13 cellular contexts compared by ENCODE assay signal in the genomic region with DNA sequence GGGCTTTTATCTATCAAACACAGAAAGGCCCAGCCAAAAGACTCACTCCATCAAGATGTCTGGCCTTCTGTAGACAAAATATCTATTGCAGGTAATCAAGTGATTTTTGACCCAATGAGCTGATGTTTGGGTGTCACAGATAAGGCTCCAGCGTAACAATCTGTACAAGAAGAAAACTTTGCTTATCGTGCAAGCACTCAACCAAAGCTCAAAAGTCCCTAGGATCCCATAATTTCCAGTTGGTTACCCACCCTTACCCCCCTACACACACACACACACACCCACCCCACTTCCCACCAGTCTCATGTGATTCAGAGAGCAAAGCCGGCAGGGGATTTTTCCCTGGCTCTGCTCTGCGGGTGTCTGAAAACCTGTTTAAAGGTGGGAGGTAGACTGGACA. TPM values are rescaled to one million over a fixed set of nuclear protein-coding genes. Genes with fewer than 3 reads are reported as not detected.
DNase-seq lines count a peak whose midpoint lies in the region; ATAC-seq, FAIRE-seq and TF ChIP-seq lines count a peak whose summit lies in the region.
"Had no signal": no experiment of that assay in that cellular context is flagged by ENCODE, and none has a peak within 500 bp of the region (broad histone marks: within the 10 kb centered on the region; RNA-seq: fewer than 3 reads in every experiment).

No MANE protein-coding gene starts in this region.

- no peak for TF ChIP-seq EP300 in stomach (IDR thresholded peaks at IDR 0.05)

- peak overlapping the region; percentile 71 to 79 for H3K27ac ChIP-seq in kidney (ENCODE audit: low read depth in 2 of 2, low read length in 2 of 2)
- H3K27ac ChIP-seq in stomach: peak overlapping the region in 4 of 5 donors; percentile 45 to 96 (median 92)
- H3K27ac ChIP-seq in mesendoderm (ENCODE audit: low read depth, low read length): no peak overlapping the region
- H3K27ac ChIP-seq: 22Rv1, epithelial cell of prostate had no signal

- CTCF ChIA-PET in activated CD4-positive, alpha-beta T cell treated with anti-CD3 and anti-CD28 coated beads for 36 hours (lab: Charles Lee): interaction anchor here (0.7 to 1.1 kb wide), 6 partner anchors 9 to 100 kb away, joined by 3 to 4 read pairs (median 4); no protein-coding TSS in a partner anchor
- CTCF ChIA-PET in activated CD4-positive, alpha-beta memory T cell treated with anti-CD3 and anti-CD28 coated beads, Interleukin-2, amount 10 ng/mL, durations not matched to agents 7 days and 5 days (lab: Charles Lee): interaction anchor here (0.6 to 2.3 kb wide), 5 partner anchors 10 to 90 kb away, joined by 3 to 10 read pairs (median 5); no protein-coding TSS in a partner anchor

- POLR2A ChIA-PET in activated CD4-positive, alpha-beta T cell treated with anti-CD3 and anti-CD28 coated beads for 36 hours (lab: Charles Lee): interaction anchor here (0.6 to 0.8 kb wide), 3 partner anchors 25 to 75 kb away, joined by 3 to 4 read pairs (median 4); no protein-coding TSS in a partner anchor
- POLR2A ChIA-PET in activated CD4-positive, alpha-beta memory T cell treated with anti-CD3 and anti-CD28 coated beads, Interleukin-2, amount 10 ng/mL, durations not matched to agents 7 days and 5 days (lab: Charles Lee): interaction anchor here (1.4 kb wide), 1 partner anchor 65 kb away, joined by 3 read pairs; no protein-coding TSS in a partner anchor

- no peak overlapping the region for H3K56ac ChIP-seq in mesendoderm (ENCODE audit: low read length)

- no peak overlapping the region for H2AK5ac ChIP-seq in mesendoderm (ENCODE audit: low read length)

- no peak overlapping the region for H2BK120ac ChIP-seq in mesendoderm (ENCODE audit: low read depth, low read length)

- H3K36me3 ChIP-seq in kidney (ENCODE audit: control insufficient read depth in 1 of 2, insufficient read depth in 2 of 2, low read length in 2 of 2) (no peaks in the 10 kb centered on the region), stomach (peaks cover 0 to 33% (median 11%) of the 10 kb centered on the region in 4 donors), mesendoderm (ENCODE audit: control insufficient read depth, insufficient read depth, low read length) (no peaks in the 10 kb centered on the region)

- H3K4me1 ChIP-seq in kidney (ENCODE audit: control insufficient read depth in 1 of 2, insufficient read depth in 1 of 2, low read depth in 1 of 2, low read length in 2 of 2) (peaks cover 15 to 23% of the 10 kb centered on the region in 2 donors), stomach (peaks cover 26 to 89% (median 63%) of the 10 kb centered on the region in 4 donors), mesendoderm (ENCODE audit: control insufficient read depth, low read depth, low read length) (peaks cover 4% of the 10 kb centered on the region)

- no peak overlapping the region for H2BK15ac ChIP-seq in mesendoderm (replicated peaks; ENCODE audit: low read depth)

- H3K27ac Mint-ChIP-seq in activated CD4-positive, alpha-beta T cell treated with anti-CD3 and anti-CD28 coated beads for 36 hours: peak overlapping the region; percentile 69
- peak overlapping the region; percentile 36 for H3K27ac Mint-ChIP-seq in activated CD4-positive, alpha-beta memory T cell treated with anti-CD3 and anti-CD28 coated beads, Interleukin-2, amount 10 ng/mL, durations not matched to agents 7 days and 5 days

- DNase-seq in activated CD4-positive, alpha-beta T cell treated with anti-CD3 and anti-CD28 coated beads for 36 hours: peak; percentile 46
- no peak for DNase-seq in activated CD4-positive, alpha-beta T cell treated with anti-CD3 and anti-CD28 coated beads, Interleukin-2, amount 50 U/mL, for 48 hours
- no peak for DNase-seq in activated CD4-positive, alpha-beta memory T cell treated with anti-CD3 and anti-CD28 coated beads, Interleukin-2, amount 10 ng/mL, durations not matched to agents 7 days and 5 days
- DNase-seq in kidney (peak; percentile 59), stomach (no peak), mesendoderm (no peak), D341Med (ENCODE audit: low spot score) (no peak), amygdala (lab: John Stamatoyannopoulos, UW) (no peak)
- DNase-seq: NCI-H1105; stimulated activated CD4-positive, alpha-beta T cell treated with anti-CD3 and anti-CD28 coated beads, Interleukin-2, amount 100 ng/mL, for 24 hours had no signal

- H3K9me3 Mint-ChIP-seq in activated CD4-positive, alpha-beta T cell treated with anti-CD3 and anti-CD28 coated beads for 36 hours (ENCODE audit: low read depth): no peaks in the 10 kb centered on the region
- no peaks in the 10 kb centered on the region for H3K9me3 Mint-ChIP-seq in activated CD4-positive, alpha-beta memory T cell treated with anti-CD3 and anti-CD28 coated beads, Interleukin-2, amount 10 ng/mL, durations not matched to agents 7 days and 5 days

- peaks cover 9% of the 10 kb centered on the region for H3K79me2 ChIP-seq in mesendoderm (ENCODE audit: control insufficient read depth, insufficient read depth, low read length)

- peak overlapping the region; percentile 88 for H3K4me3 Mint-ChIP-seq in activated CD4-positive, alpha-beta T cell treated with anti-CD3 and anti-CD28 coated beads for 36 hours
- peak overlapping the region; percentile 87 for H3K4me3 Mint-ChIP-seq in activated CD4-positive, alpha-beta memory T cell treated with anti-CD3 and anti-CD28 coated beads, Interleukin-2, amount 10 ng/mL, durations not matched to agents 7 days and 5 days

- no peak overlapping the region for H4K5ac ChIP-seq in mesendoderm (ENCODE audit: low read length)

- H3K23ac ChIP-seq in mesendoderm (ENCODE audit: low read length): no peak overlapping the region

- ATAC-seq in activated CD4-positive, alpha-beta T cell treated with anti-CD3 and anti-CD28 coated beads for 36 hours: no peak
- ATAC-seq: left lung had no signal

- H3K4ac ChIP-seq in mesendoderm (ENCODE audit: low read depth, low read length): no peak overlapping the region

- no peaks in the 10 kb centered on the region for H3K27me3 Mint-ChIP-seq in activated CD4-positive, alpha-beta T cell treated with anti-CD3 and anti-CD28 coated beads for 36 hours
- no peaks in the 10 kb centered on the region for H3K27me3 Mint-ChIP-seq in activated CD4-positive, alpha-beta memory T cell treated with anti-CD3 and anti-CD28 coated beads, Interleukin-2, amount 10 ng/mL, durations not matched to agents 7 days and 5 days

- peaks cover 62% of the 10 kb centered on the region for H3K4me1 Mint-ChIP-seq in activated CD4-positive, alpha-beta T cell treated with anti-CD3 and anti-CD28 coated beads for 36 hours
- peaks cover 78% of the 10 kb centered on the region for H3K4me1 Mint-ChIP-seq in activated CD4-positive, alpha-beta memory T cell treated with anti-CD3 and anti-CD28 coated beads, Interleukin-2, amount 10 ng/mL, durations not matched to agents 7 days and 5 days

- no peaks in the 10 kb centered on the region for H3K27me3 ChIP-seq in stomach
- H3K27me3 ChIP-seq in mesendoderm (ENCODE audit: insufficient read depth, low read length, poor library complexity): no peaks in the 10 kb centered on the region
- H3K27me3 ChIP-seq: left lung had no signal

- intact Hi-C loops in activated CD4-positive, alpha-beta T cell treated with anti-CD3 and anti-CD28 coated beads for 36 hours (cut with DNase I, micrococcal nuclease): loop anchor here in 1 of 2 experiments (10.0 kb wide), 1 partner anchor 669 kb away; a partner anchor contains a TSS
- intact Hi-C loops in kidney (cut with DNase I): no loop called here
- intact Hi-C loops in stomach (cut with DNase I; ENCODE audit: low total_unique reads): loop anchor here (10.0 kb wide), 1 partner anchor 91 kb away; no protein-coding TSS in a partner anchor

- no peak for FAIRE-seq in kidney (lab: Jason Lieb, UNC)

- no peak overlapping the region for H2BK5ac ChIP-seq in mesendoderm (ENCODE audit: low read length)

- H3K9me3 ChIP-seq in kidney (ENCODE audit: control insufficient read depth in 1 of 2, low read length in 2 of 2) (no peaks in the 10 kb centered on the region), stomach (no peaks in the 10 kb centered on the region)
- H3K9me3 ChIP-seq: left lung had no signal

- H3K18ac ChIP-seq in mesendoderm (ENCODE audit: low read length): no peak overlapping the region

- no peak overlapping the region for H4K8ac ChIP-seq in mesendoderm (ENCODE audit: low read depth, low read length)

- H3K79me1 ChIP-seq in mesendoderm (ENCODE audit: low read length): peaks cover 8% of the 10 kb centered on the region

- TF ChIP-seq POLR2A in stomach (IDR thresholded peaks at IDR 0.05): no peak

- H3K4me3 ChIP-seq in kidney (ENCODE audit: low read length in 2 of 2) (peak overlapping the region; percentile 36 to 72), stomach (peak overlapping the region; percentile 34 to 98 (median 90)), mesendoderm (ENCODE audit: low read length) (no peak overlapping the region)

- peaks cover 68% of the 10 kb centered on the region for H3K36me3 Mint-ChIP-seq in activated CD4-positive, alpha-beta T cell treated with anti-CD3 and anti-CD28 coated beads for 36 hours (ENCODE audit: low read depth)
- peaks cover 77% of the 10 kb centered on the region for H3K36me3 Mint-ChIP-seq in activated CD4-positive, alpha-beta memory T cell treated with anti-CD3 and anti-CD28 coated beads, Interleukin-2, amount 10 ng/mL, durations not matched to agents 7 days and 5 days (ENCODE audit: low read depth)

- 30 to 51% (median 39%) methylated on average over 4 of the region's 4 CpGs for WGBS in stomach, 5 donors
- WGBS in mesendoderm (ENCODE audit: extremely low coverage, insufficient coverage, low lambda C conversion rate): no CpG with 5 or more reads among the region's 4 CpGs

- no peak overlapping the region for H3K4me2 ChIP-seq in mesendoderm (ENCODE audit: low read length)

- TF ChIP-seq CTCF in kidney (IDR thresholded peaks at IDR 0.05; ENCODE audit: borderline replicate concordance, extremely low read depth, insufficient read depth) (no peak), stomach (IDR thresholded peaks at IDR 0.05) (no peak)

- H3K9ac ChIP-seq in kidney (ENCODE audit: low read length in 2 of 2) (peak overlapping the region; percentile 18 to 62), mesendoderm (ENCODE audit: low read length) (no peak overlapping the region)

RNA-seq across cellular contexts. Expression of a gene that starts 5.8 kb away (rescaled TPM):
- total RNA-seq in activated CD4-positive, alpha-beta T cell treated with anti-CD3 and anti-CD28 coated beads for 36 hours: 10 to 100 TPM; 31.0 to 31.9 TPM
- total RNA-seq in activated CD4-positive, alpha-beta memory T cell treated with anti-CD3 and anti-CD28 coated beads, Interleukin-2, amount 10 ng/mL, durations not matched to agents 7 days and 5 days: 10 to 100 TPM; 43.6 to 44.4 TPM
- total RNA-seq in kidney (39.3 TPM), stomach (10 to 100 TPM; 16.4 to 38.8 (median 24.6) TPM)
- polyA plus RNA-seq in kidney (ENCODE audit: insufficient read depth, low read depth, low replicate concordance) (20.2 TPM), stomach (1 to 10 TPM; 3.8 to 5.4 (median 4.4) TPM)
- polyA plus RNA-seq in mesendoderm (2013, experiment 1 of 2): 4.7 TPM
- polyA plus RNA-seq in mesendoderm (2013, experiment 2 of 2): 4.9 TPM

Comparison
In these comparisons a context has a peak if more than half of its experiments do, and no peak if none do; other contexts are left out.
1. DNase-seq: peak in activated CD4-positive, alpha-beta T cell treated with anti-CD3 and anti-CD28 coated beads for 36 hours (single experiment) and kidney (single experiment); none in activated CD4-positive, alpha-beta T cell treated with anti-CD3 and anti-CD28 coated beads, Interleukin-2, amount 50 U/mL, for 48 hours (0 of 2), activated CD4-positive, alpha-beta memory T cell treated with anti-CD3 and anti-CD28 coated beads, Interleukin-2, amount 10 ng/mL, durations not matched to agents 7 days and 5 days (single experiment), stomach (single experiment), mesendoderm (single experiment), D341Med (single experiment) and amygdala (0 of 56).